Comparison of ENCODE assay signal across 8 cellular contexts in the genomic region with DNA sequence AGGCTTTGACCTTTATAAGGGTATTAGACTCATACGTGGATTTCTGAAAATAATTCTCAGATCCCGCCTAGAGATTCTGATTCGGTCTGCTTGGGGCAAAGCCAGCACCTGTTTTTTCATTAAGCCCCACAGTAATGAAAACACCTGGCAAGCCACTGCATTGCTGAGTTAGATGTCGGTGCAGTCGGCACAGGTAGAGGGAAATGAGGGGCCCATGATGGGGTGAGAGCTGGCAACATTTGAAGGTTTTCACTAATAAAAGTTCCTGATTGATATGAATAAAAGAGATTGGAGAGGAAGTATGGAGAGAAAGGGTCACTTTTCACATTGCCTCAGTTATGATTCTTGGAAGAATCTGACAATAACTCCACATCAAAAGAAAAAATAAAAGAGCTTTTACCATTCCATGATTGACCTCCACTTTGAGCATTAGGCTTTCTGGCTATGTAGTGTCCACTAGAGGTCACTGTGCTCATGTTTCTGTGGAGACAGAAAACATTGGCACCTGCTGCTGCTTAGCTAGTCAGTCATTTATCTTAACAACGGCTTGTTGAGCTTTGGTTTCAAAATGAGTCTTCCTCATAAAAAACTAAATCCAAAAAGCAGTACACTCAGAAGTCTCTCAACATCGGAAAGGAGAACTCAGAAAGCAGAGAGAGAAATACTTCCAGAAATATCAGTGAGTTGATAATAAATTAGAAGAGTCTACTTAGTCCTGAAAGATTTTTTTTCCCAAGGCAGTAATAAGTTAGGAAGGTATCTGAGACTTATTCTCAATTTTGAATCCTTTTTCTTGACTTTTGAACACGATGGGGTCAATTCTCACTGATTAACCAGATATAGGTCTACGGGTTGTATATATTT. TPM values are rescaled to one million over a fixed set of nuclear protein-coding genes. Genes with fewer than 3 reads are reported as not detected.
DNase-seq lines count a peak whose midpoint lies in the region; ATAC-seq, FAIRE-seq and TF ChIP-seq lines count a peak whose summit lies in the region.

No MANE protein-coding gene starts in this region.

- H3K27me3 ChIP-seq in esophagus muscularis mucosa = no peaks in the 10 kb centered on the region

- DNase-seq in DMS114 treated with DMSO at 0.1 percent for 48 hours (lab: John Stamatoyannopoulos, UW; ENCODE audit: unreplicated experiment) = peak; percentile 73
- peak; percentile 76 for DNase-seq in NCI-H2029 treated with DMSO at 0.1 percent for 48 hours (lab: John Stamatoyannopoulos, UW)
- DNase-seq in esophagus muscularis mucosa (ENCODE audit: extremely low spot score) = no peak
- peak in 5 of 10 donors; percentile 9 to 39 (median 30) for DNase-seq in naive thymus-derived CD8-positive, alpha-beta T cell
- no peak for DNase-seq in foreskin melanocyte

- peak overlapping the region in 1 of 10 donors; percentile 4 for H3K27ac Mint-ChIP-seq in naive thymus-derived CD8-positive, alpha-beta T cell

- H3K4me1 ChIP-seq in esophagus muscularis mucosa = no peaks in the 10 kb centered on the region

- FAIRE-seq in TTC549 (lab: Jason Lieb, UNC) = peak; percentile 64

- H3K9me3 Mint-ChIP-seq in naive thymus-derived CD8-positive, alpha-beta T cell = no peaks in the 10 kb centered on the region

- WGBS in esophagus muscularis mucosa = 41% methylated on average over 9 of the region's 9 CpGs

- H3K4me3 Mint-ChIP-seq in naive thymus-derived CD8-positive, alpha-beta T cell = no peak overlapping the region

- peak; percentile 67 to 85 (median 78) for TF ChIP-seq CTCF in esophagus muscularis mucosa (IDR thresholded peaks at IDR 0.05)

- no peaks in the 10 kb centered on the region for H3K36me3 ChIP-seq in esophagus muscularis mucosa

- H3K4me3 ChIP-seq in esophagus muscularis mucosa = no peak overlapping the region

- H3K27me3 Mint-ChIP-seq in naive thymus-derived CD8-positive, alpha-beta T cell = peaks cover 0 to 9% (median 6%) of the 10 kb centered on the region in 5 donors

- no peak overlapping the region for H3K27ac ChIP-seq in esophagus muscularis mucosa (replicated peaks in 1 of 4)

- no peaks in the 10 kb centered on the region for H3K9me3 ChIP-seq in esophagus muscularis mucosa

- ATAC-seq in GM19035 (IDR thresholded peaks at IDR 0.05; ENCODE audit: unreplicated experiment) (peak; percentile 95), HG03066 (IDR thresholded peaks at IDR 0.05; ENCODE audit: low read depth, unreplicated experiment) (peak; percentile 87)
- ATAC-seq in naive thymus-derived CD8-positive, alpha-beta T cell = peak; percentile 65 to 78

- POLR2A ChIA-PET in naive thymus-derived CD8-positive, alpha-beta T cell (lab: Charles Lee) = interaction anchor here (0.7 kb wide), 1 partner anchor 69 kb away, joined by 3 read pairs; no protein-coding TSS in a partner anchor

- peaks cover 2 to 6% (median 2%) of the 10 kb centered on the region in 4 donors for H3K4me1 Mint-ChIP-seq in naive thymus-derived CD8-positive, alpha-beta T cell

- no peak for TF ChIP-seq POLR2A in esophagus muscularis mucosa (IDR thresholded peaks at IDR 0.05; ENCODE audit: low read depth)

- intact Hi-C loops in esophagus muscularis mucosa (cut with DNase I) = loop anchor here (5.0 kb wide), 1 partner anchor 67 kb away; no protein-coding TSS in a partner anchor

- no peaks in the 10 kb centered on the region for H3K36me3 Mint-ChIP-seq in naive thymus-derived CD8-positive, alpha-beta T cell

- TF ChIP-seq EP300 in esophagus muscularis mucosa (IDR thresholded peaks at IDR 0.05) = no peak

RNA-seq across cellular contexts. Expression of gene KLHL31, which starts 53.3 kb away (rescaled TPM):
- under 1 TPM in 1 of 4 donors, not detected in 3; under 0.01 TPM for total RNA-seq in esophagus muscularis mucosa
- under 1 TPM; 0.77 to 0.88 TPM for total RNA-seq in naive thymus-derived CD8-positive, alpha-beta T cell
- not detected for polyA plus RNA-seq in naive thymus-derived CD8-positive, alpha-beta T cell

Comparison
In these comparisons a context has a peak if more than half of its experiments do, and no peak if none do; other contexts are left out.
1. DNase-seq: peak in DMS114 treated with DMSO at 0.1 percent for 48 hours (single experiment) and NCI-H2029 treated with DMSO at 0.1 percent for 48 hours (single experiment); none in esophagus muscularis mucosa (single experiment) and foreskin melanocyte (single experiment).
2. Peak in every context shown above with its lines, with median percentiles within 50 percentile points of each other: ATAC-seq.